ENCODE assay signal across 1 cellular context in genomic region chr7:151853896-151854807, GRCh38.
TF ChIP-seq lines count a peak whose summit lies in the region.

No MANE protein-coding gene starts in this region.

TF ChIP-seq in HEK293, 187 proteins besides CTCF, POLR2A, EP300 and RAD21 (continued from another document):
- no peak for TF ChIP-seq ZNF138 (tag by site-specific recombination; IDR thresholded peaks at IDR 0.05; ENCODE audit: borderline replicate concordance)
- TF ChIP-seq ZNF600 (tag by site-specific recombination; IDR thresholded peaks at IDR 0.05), result peak; percentile 77
- TF ChIP-seq ZBTB48 (tag by site-specific recombination; IDR thresholded peaks at IDR 0.05), result 0 out of 2 replicates have a peak, but pooled peaks have one; percentile 53
- TF ChIP-seq KLF8 (tag by site-specific recombination; IDR thresholded peaks at IDR 0.05), result no peak
- no peak for TF ChIP-seq ZBTB49 (tag by site-specific recombination; IDR thresholded peaks at IDR 0.05; ENCODE audit: low read depth)
- no peak for TF ChIP-seq OSR2 (tag by site-specific recombination; IDR thresholded peaks at IDR 0.05)
- 0 out of 2 replicates have a peak, but pooled peaks have one; percentile 27 for TF ChIP-seq GLIS2 (tag by site-specific recombination; IDR thresholded peaks at IDR 0.05)
- TF ChIP-seq PBX3 (CRISPR knock-in tag; IDR thresholded peaks at IDR 0.05), result no peak
- no peak for TF ChIP-seq GLI4 (tag by site-specific recombination; IDR thresholded peaks at IDR 0.05)
- peak; percentile 66; the same call in 1 of the 2 replicates for TF ChIP-seq ZBTB8A (tag by site-specific recombination; IDR thresholded peaks at IDR 0.05)
- TF ChIP-seq ZNF707 (tag by site-specific recombination; IDR thresholded peaks at IDR 0.05), result no peak
- TF ChIP-seq SP7 (tag by site-specific recombination; IDR thresholded peaks at IDR 0.05), result 0 out of 2 replicates have a peak, but pooled peaks have one; percentile 25
- TF ChIP-seq ZNF623 (tag by site-specific recombination; IDR thresholded peaks at IDR 0.05), result no peak
- TF ChIP-seq ZNF776 (tag by site-specific recombination; IDR thresholded peaks at IDR 0.05; ENCODE audit: borderline replicate concordance), result no peak
- no peak for TF ChIP-seq ZNF555 (tag by site-specific recombination; conservative IDR thresholded peaks at IDR 0.05)
- no peak for TF ChIP-seq ZBTB6 (tag by site-specific recombination; IDR thresholded peaks at IDR 0.05)
- TF ChIP-seq INSM2 (tag by site-specific recombination; IDR thresholded peaks at IDR 0.05), result peak; percentile 69
- no peak for TF ChIP-seq ZNF24 (tag by site-specific recombination; IDR thresholded peaks at IDR 0.05)
- TF ChIP-seq ZNF626 (tag by site-specific recombination; IDR thresholded peaks at IDR 0.05), result no peak
- TF ChIP-seq ZNF398 (tag by site-specific recombination; IDR thresholded peaks at IDR 0.05), result no peak
- no peak for TF ChIP-seq TSHZ1 (tag by site-specific recombination; IDR thresholded peaks at IDR 0.05; ENCODE audit: borderline replicate concordance)
- TF ChIP-seq ZNF596 (tag by site-specific recombination; IDR thresholded peaks at IDR 0.05), result no peak
- TF ChIP-seq GFI1B (tag by site-specific recombination; IDR thresholded peaks at IDR 0.05), result no peak
